In genomic region chr5:141192110-141192725, GRCh38 we compare ENCODE assay signal across 8 cellular contexts. TPM values are rescaled to one million over a fixed set of nuclear protein-coding genes. Genes with fewer than 3 reads are reported as not detected.
A peak's percentile ranks its signal among the peaks of the same experiment; 100 is the strongest.
DNase-seq lines count a peak whose midpoint lies in the region; ATAC-seq and TF ChIP-seq lines count a peak whose summit lies in the region.

Gene PCDHB10, plus strand, starts transcription at chr5:141192353. Its CDS starts 200 bp downstream, at chr5:141192553.

- ATAC-seq in GM21723 (IDR thresholded peaks at IDR 0.05; ENCODE audit: unreplicated experiment), result no peak
- ATAC-seq in HG02610 (IDR thresholded peaks at IDR 0.05; ENCODE audit: unreplicated experiment), result no peak
- no peak for ATAC-seq in HG02798 (IDR thresholded peaks at IDR 0.05; ENCODE audit: poor library complexity, unreplicated experiment)

- no peaks in the 10 kb centered on the region for H3K27me3 ChIP-seq in iPS-15b (ENCODE audit: control insufficient read depth, insufficient read depth, low read length)
- H3K27me3 ChIP-seq in transverse colon, result peaks cover 4% of the 10 kb centered on the region

- DNase-seq in DMS53 treated with DMSO at 0.1 percent for 48 hours (lab: John Stamatoyannopoulos, UW; ENCODE audit: unreplicated experiment) (peak; percentile 16), HT1080 (ENCODE audit: low read depth) (peak; percentile 19), transverse colon (no peak)

- H3K9me3 ChIP-seq in iPS-15b (ENCODE audit: control insufficient read depth, insufficient read depth, low read length) (no peaks in the 10 kb centered on the region), transverse colon (peaks cover 21 to 52% of the 10 kb centered on the region in 2 donors)

- no peaks in the 10 kb centered on the region for H3K36me3 ChIP-seq in iPS-15b (ENCODE audit: control insufficient read depth, insufficient read depth, low read length)
- H3K36me3 ChIP-seq in transverse colon, result no peaks in the 10 kb centered on the region

- H3K4me1 ChIP-seq in iPS-15b (ENCODE audit: control insufficient read depth, insufficient read depth, low read length) (no peaks in the 10 kb centered on the region), transverse colon (no peaks in the 10 kb centered on the region)

- peak within 1 kb of the TSS; percentile 45 for H3K4me3 ChIP-seq in iPS-15b (ENCODE audit: low read depth, low read length)
- H3K4me3 ChIP-seq in transverse colon, result no peak within 1 kb of the TSS

- H3K27ac ChIP-seq in VCaP (peak within 1 kb of the TSS; percentile 42; the same call in 1 of the 2 replicates), transverse colon (no peak within 1 kb of the TSS)

- no peak for TF ChIP-seq POLR2A in transverse colon (IDR thresholded peaks at IDR 0.05)

- WGBS in transverse colon (ENCODE audit: low coverage in 1 of 2), 2 donors, result 4 to 18% methylated on average over 5 to 9 of the region's 10 CpGs

- TF ChIP-seq CTCF in VCaP (conservative IDR thresholded peaks at IDR 0.05) (peak; percentile 91), transverse colon (IDR thresholded peaks at IDR 0.05) (peak in 3 of 5 experiments; percentile 14 to 32 (median 31))

- intact Hi-C loops in transverse colon (cut with DNase I; ENCODE audit: low total_unique reads), result no loop called here

- H3K9ac ChIP-seq in iPS-15b (ENCODE audit: low read depth, low read length), result no peak within 1 kb of the TSS

- in situ Hi-C loops in transverse colon (cut with MboI; ENCODE audit: low pct_ligation_motif_present in 1 of 4, low pct_unique_long_range_greater_than_20kb in 1 of 4, low sequenced_read_pairs in 3 of 4), result no loop called here

- TF ChIP-seq EP300 in transverse colon (IDR thresholded peaks at IDR 0.05; ENCODE audit: low read depth), result no peak

RNA-seq across cellular contexts. Expression of gene PCDHB10, which starts in this region (rescaled TPM):
- total RNA-seq in HT1080 (2014; rRNA removed; shearing (Covaris generic)), result 0.11 TPM in 1 of 2 replicates, not detected in the other
- 0.16 and 0.24 TPM in 2 replicates for polyA plus RNA-seq in HT1080 (2015; cell fraction: cytosol; rRNA removed)
- polyA plus RNA-seq in HT1080 (2015; cell fraction: nucleus; rRNA removed), result 0.19 and 0.73 TPM in 2 replicates
- 1 to 10 TPM in 1 of 4 donors, under 1 TPM in 2, not detected in 1; 0.68 to 1.1 (median 0.79) TPM for total RNA-seq in transverse colon

Comparison
In these comparisons a context has a peak if more than half of its experiments do, and no peak if none do; other contexts are left out.
1. Peak in DNase-seq in HT1080; RNA of the gene not detected or under 1 TPM.